In genomic region chr18:58208207-58208944, GRCh38 we compare ENCODE assay signal across 12 cellular contexts.
DNase-seq lines count a peak whose midpoint lies in the region; ATAC-seq, FAIRE-seq and TF ChIP-seq lines count a peak whose summit lies in the region.
"Had no signal": no experiment of that assay in that cellular context is flagged by ENCODE, and none has a peak within 500 bp of the region (broad histone marks: within the 10 kb centered on the region; RNA-seq: fewer than 3 reads in every experiment).

No MANE protein-coding gene starts in this region.

- H3K9me3 ChIP-seq in SK-N-SH (no peaks in the 10 kb centered on the region), keratinocyte (ENCODE audit: control insufficient read depth, low read depth, low read length) (no peaks in the 10 kb centered on the region), gastrocnemius medialis (no peaks in the 10 kb centered on the region)

- POLR2A ChIA-PET in SK-N-SH (lab: Yijun Ruan, JAX) = no interaction called here

- H3K4me3 ChIP-seq in SK-N-SH (ENCODE audit: low read depth in 2 of 2, low read length in 1 of 2) (no peak overlapping the region), keratinocyte (ENCODE audit: control insufficient read depth in 2 of 3, extremely low read depth in 1 of 3, insufficient read depth in 2 of 3, low read depth in 1 of 3, low read length in 3 of 3) (no peak overlapping the region), gastrocnemius medialis (no peak overlapping the region)

- H2AFZ ChIP-seq in SK-N-SH (ENCODE audit: low read depth) = peak overlapping the region; percentile 38; the same call in 1 of the 2 replicates
- no peak overlapping the region for H2AFZ ChIP-seq in keratinocyte (ENCODE audit: control insufficient read depth, low read length)

- TF ChIP-seq CTCF in SK-N-SH (IDR thresholded peaks at IDR 0.05) (no peak), keratinocyte (optimal IDR thresholded peaks at IDR 0.05 in 1 of 3, IDR thresholded peaks at IDR 0.05 in 1 of 3, conservative IDR thresholded peaks at IDR 0.05 in 1 of 3; ENCODE audit: extremely low read depth in 1 of 3, insufficient read depth in 2 of 3, low read length in 3 of 3) (no peak), gastrocnemius medialis (IDR thresholded peaks at IDR 0.05 in 4 of 5, conservative IDR thresholded peaks at IDR 0.05 in 1 of 5) (no peak)

- H3K9ac ChIP-seq in SK-N-SH (peak overlapping the region; percentile 46; the same call in 1 of the 2 replicates), keratinocyte (ENCODE audit: control insufficient read depth, extremely low read depth, insufficient read depth, low read length) (peak overlapping the region; percentile 9)

- intact Hi-C loops in gastrocnemius medialis (cut with DNase I; ENCODE audit: low total_unique reads) = no loop called here

- dilution Hi-C loops in keratinocyte (cut with MboI; ENCODE audit: extremely low pct_ligation_motif_present, low sequenced_read_pairs) = no loop called here

- H4K20me1 ChIP-seq in SK-N-SH (ENCODE audit: insufficient read depth) (no peaks in the 10 kb centered on the region), keratinocyte (ENCODE audit: control insufficient read depth, extremely low read depth, insufficient read depth, low read length) (no peaks in the 10 kb centered on the region)

- H3K36me3 ChIP-seq in SK-N-SH (replicated peaks in 1 of 2; ENCODE audit: control insufficient read depth in 1 of 2, insufficient read depth in 2 of 2, low read length in 1 of 2) = no peaks in the 10 kb centered on the region
- peaks cover 0 to 3% of the 10 kb centered on the region in 2 experiments for H3K36me3 ChIP-seq in keratinocyte (ENCODE audit: control insufficient read depth in 2 of 2, extremely low read depth in 1 of 2, insufficient read depth in 2 of 2, low read length in 2 of 2)
- H3K36me3 ChIP-seq in gastrocnemius medialis = no peaks in the 10 kb centered on the region

- H3K4me1 ChIP-seq in SK-N-SH (ENCODE audit: control insufficient read depth in 1 of 2, insufficient read depth in 2 of 2, low read depth in 1 of 2, low read length in 1 of 2) (peaks cover 0 to 39% of the 10 kb centered on the region in 2 experiments; a peak in 3 of 4 replicates), keratinocyte (ENCODE audit: control insufficient read depth, extremely low read depth, insufficient read depth, low read length) (peaks cover 41% of the 10 kb centered on the region), gastrocnemius medialis (peaks cover 16 to 19% of the 10 kb centered on the region in 2 donors)

- no peak for TF ChIP-seq EP300 in SK-N-SH (IDR thresholded peaks at IDR 0.05; ENCODE audit: borderline replicate concordance in 1 of 2, low read depth in 1 of 2, low read length in 1 of 2)

- no peaks in the 10 kb centered on the region for H3K9me2 ChIP-seq in SK-N-SH

- H3K27me3 ChIP-seq in SK-N-SH (ENCODE audit: insufficient read depth) (no peaks in the 10 kb centered on the region), keratinocyte (ENCODE audit: control insufficient read depth, extremely low read depth, insufficient read depth, low read length) (no peaks in the 10 kb centered on the region), gastrocnemius medialis (no peaks in the 10 kb centered on the region)

- H3K27ac ChIP-seq in SK-N-SH (ENCODE audit: low read depth in 2 of 2, low read length in 1 of 2) (peak overlapping the region; percentile 31 to 61; a peak in 3 of 4 replicates), keratinocyte (ENCODE audit: control insufficient read depth, insufficient read depth, low read length) (peak overlapping the region; percentile 22), gastrocnemius medialis (peak overlapping the region; percentile 33 to 76 (median 72))

- no peak for TF ChIP-seq RAD21 in SK-N-SH (IDR thresholded peaks at IDR 0.05; ENCODE audit: low read length)

- in situ Hi-C loops in gastrocnemius medialis (cut with MboI; ENCODE audit: low sequenced_read_pairs in 4 of 4) = loop anchor here in 1 of 4 donors (25.0 kb wide), 1 partner anchor 279 kb away; no protein-coding TSS in a partner anchor

- ATAC-seq in gastrocnemius medialis (peak; percentile 84 to 95), GM19023 (IDR thresholded peaks at IDR 0.05; ENCODE audit: unreplicated experiment) (no peak), left lobe of liver (no peak)
- ATAC-seq: activated T-cell treated with anti-CD3 and anti-CD28 coated beads, Interleukin-2, amount 50 U/mL, for 72 hours; naive thymus-derived CD8-positive, alpha-beta T cell had no signal

- 56% methylated on average over 4 of the region's 4 CpGs for WGBS in SK-N-SH (ENCODE audit: low lambda C conversion rate)

- H3F3A ChIP-seq in SK-N-SH (replicated peaks; ENCODE audit: insufficient read depth) = peaks cover 28% of the 10 kb centered on the region

- H3K4me2 ChIP-seq in SK-N-SH (peak overlapping the region; percentile 26; the same call in 1 of the 2 replicates), keratinocyte (ENCODE audit: control insufficient read depth, extremely low read depth, insufficient read depth, low read depth, low read length) (peak overlapping the region; percentile 1)

- CTCF ChIA-PET in SK-N-SH (lab: Yijun Ruan, JAX) = interaction anchor here (1.0 kb wide), 1 partner anchor 560 kb away, joined by 3 read pairs; no protein-coding TSS in a partner anchor

- no peak for TF ChIP-seq POLR2A in gastrocnemius medialis (IDR thresholded peaks at IDR 0.05)

- no peaks in the 10 kb centered on the region for H3K9me1 ChIP-seq in keratinocyte (ENCODE audit: control insufficient read depth, extremely low read depth, insufficient read depth, low read length)

- FAIRE-seq in keratinocyte (lab: Jason Lieb, UNC) = peak; percentile 73
- FAIRE-seq: G401.6 had no signal

- H3K79me2 ChIP-seq in SK-N-SH (ENCODE audit: insufficient read depth) (no peaks in the 10 kb centered on the region), keratinocyte (ENCODE audit: control insufficient read depth, insufficient read depth, low read length) (peaks cover 46% of the 10 kb centered on the region)

- DNase-seq in GM04503 (ENCODE audit: low read depth) = peak; percentile 52
- no peak for DNase-seq in SK-N-SH
- DNase-seq in keratinocyte (ENCODE audit: low read depth, low spot score) = no peak
- DNase-seq in gastrocnemius medialis = no peak
- DNase-seq in SK-N-DZ (ENCODE audit: low spot score) = no peak
- no peak for DNase-seq in left lobe of liver (ENCODE audit: low spot score)
- DNase-seq: activated T-cell treated with anti-CD3 and anti-CD28 coated beads, Interleukin-2, amount 50 U/mL, for 72 hours; hypothalamus; naive thymus-derived CD8-positive, alpha-beta T cell; NCI-H1048 had no signal

TF ChIP-seq in SK-N-SH, 30 proteins besides CTCF, POLR2A, EP300 and RAD21 (continues in another document):
- no peak for TF ChIP-seq ELF1 (IDR thresholded peaks at IDR 0.05)
- no peak for TF ChIP-seq PBX3 (IDR thresholded peaks at IDR 0.05)
- TF ChIP-seq USF2 (IDR thresholded peaks at IDR 0.05; ENCODE audit: borderline replicate concordance, low read depth, low read length) = no peak
- TF ChIP-seq YY1 (IDR thresholded peaks at IDR 0.05; ENCODE audit: low read depth) = no peak
- no peak for TF ChIP-seq NRF1 (IDR thresholded peaks at IDR 0.05; ENCODE audit: low read depth, low read length)
- no peak for TF ChIP-seq JUND (IDR thresholded peaks at IDR 0.05)
- no peak for TF ChIP-seq REST (IDR thresholded peaks at IDR 0.05; ENCODE audit: low read depth, low read length)
- no peak for TF ChIP-seq FOXJ3 (CRISPR knock-in tag; IDR thresholded peaks at IDR 0.05)
- no peak for TF ChIP-seq SMC3 (IDR thresholded peaks at IDR 0.05; ENCODE audit: low read depth, low read length)
- TF ChIP-seq MXI1 (IDR thresholded peaks at IDR 0.05; ENCODE audit: low read depth, low read length) = no peak
- no peak for TF ChIP-seq SIN3A (IDR thresholded peaks at IDR 0.05; ENCODE audit: borderline replicate concordance, low read depth, low read length)
- TF ChIP-seq GABPA (IDR thresholded peaks at IDR 0.05; ENCODE audit: low read depth) = no peak

Comparison
In these comparisons a context has a peak if more than half of its experiments do, and no peak if none do; other contexts are left out.
1. ATAC-seq: peak in gastrocnemius medialis (2 of 2); none in GM19023 (single experiment) and left lobe of liver (single experiment).
2. Peak in every context shown above with its lines, with median percentiles within 50 percentile points of each other: H3K27ac ChIP-seq.